In the genomic region with DNA sequence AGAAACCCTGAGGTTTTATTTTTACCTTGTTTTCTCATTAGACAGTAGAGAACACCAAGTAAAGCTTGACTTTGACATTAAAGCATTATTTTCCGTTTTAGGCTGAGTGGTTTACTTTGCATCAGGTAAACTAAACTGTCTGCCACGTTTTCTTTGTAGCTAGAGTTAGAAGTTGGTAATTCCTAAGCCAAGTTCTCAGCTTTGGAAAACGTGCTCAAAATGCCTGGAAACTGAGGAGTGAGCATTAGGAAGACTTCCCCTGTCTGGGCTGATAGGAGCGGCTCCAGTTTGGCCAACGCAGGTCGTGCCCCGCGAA, we compare ENCODE assay signal across 9 cellular contexts. TPM values are rescaled to one million over a fixed set of nuclear protein-coding genes. Genes with fewer than 3 reads are reported as not detected.
DNase-seq lines count a peak whose midpoint lies in the region; ATAC-seq and TF ChIP-seq lines count a peak whose summit lies in the region.
"Had no signal": no experiment of that assay in that cellular context is flagged by ENCODE, and none has a peak within 500 bp of the region (broad histone marks: within the 10 kb centered on the region; RNA-seq: fewer than 3 reads in every experiment).

No MANE protein-coding gene starts in this region.

- intact Hi-C loops in CD4-positive, alpha-beta memory T cell (cut with micrococcal nuclease): no loop called here

- no peak for TF ChIP-seq CTCF in gastroesophageal sphincter (IDR thresholded peaks at IDR 0.05)
- no peak for TF ChIP-seq CTCF in neural progenitor cell (IDR thresholded peaks at IDR 0.05)

- ATAC-seq in gastroesophageal sphincter (no peak), HG03175 (IDR thresholded peaks at IDR 0.05; ENCODE audit: unreplicated experiment) (no peak), GM21737 (IDR thresholded peaks at IDR 0.05; ENCODE audit: unreplicated experiment) (no peak)

- peaks cover 4 to 11% (median 5%) of the 10 kb centered on the region in 4 donors for H3K4me1 Mint-ChIP-seq in CD4-positive, alpha-beta memory T cell
- H3K4me1 Mint-ChIP-seq in neural progenitor cell: peaks cover 6% of the 10 kb centered on the region

- peaks cover 21% of the 10 kb centered on the region for H3K27me3 ChIP-seq in CD4-positive, alpha-beta memory T cell (ENCODE audit: insufficient read depth, low read length)
- no peaks in the 10 kb centered on the region for H3K27me3 ChIP-seq in gastroesophageal sphincter
- H3K27me3 ChIP-seq in neural progenitor cell: peaks cover 37% of the 10 kb centered on the region

- peaks cover 27 to 37% of the 10 kb centered on the region in 2 donors for H3K27me3 Mint-ChIP-seq in CD4-positive, alpha-beta memory T cell
- H3K27me3 Mint-ChIP-seq in neural progenitor cell (ENCODE audit: insufficient read depth, low read depth): peaks cover 11% of the 10 kb centered on the region

- H3K4me3 ChIP-seq in CD4-positive, alpha-beta memory T cell (ENCODE audit: low read length in 2 of 2): no peak overlapping the region
- peak overlapping the region; percentile 65 for H3K4me3 ChIP-seq in SK-N-MC
- peak overlapping the region; percentile 88 to 93 for H3K4me3 ChIP-seq in gastroesophageal sphincter
- peak overlapping the region; percentile 75 for H3K4me3 ChIP-seq in neural progenitor cell

- peak overlapping the region; percentile 95 for H3K4me2 ChIP-seq in neural progenitor cell

- no peaks in the 10 kb centered on the region for H3K36me3 Mint-ChIP-seq in CD4-positive, alpha-beta memory T cell
- H3K36me3 Mint-ChIP-seq in neural progenitor cell: no peaks in the 10 kb centered on the region

- 2 to 3% methylated on average over 3 to 7 of the region's 8 CpGs for WGBS in gastroesophageal sphincter (ENCODE audit: low coverage in 1 of 2), 2 donors

- POLR2A ChIA-PET in CD4-positive, alpha-beta memory T cell (lab: Charles Lee; ENCODE audit: partially characterized antibody): no interaction called here

- no peaks in the 10 kb centered on the region for H3K36me3 ChIP-seq in CD4-positive, alpha-beta memory T cell (ENCODE audit: insufficient read depth, low read length)
- no peaks in the 10 kb centered on the region for H3K36me3 ChIP-seq in SK-N-MC (ENCODE audit: insufficient read depth, low read length)
- H3K36me3 ChIP-seq in gastroesophageal sphincter: no peaks in the 10 kb centered on the region
- H3K36me3 ChIP-seq in neural progenitor cell: no peaks in the 10 kb centered on the region

- H3K4me1 ChIP-seq in CD4-positive, alpha-beta memory T cell (ENCODE audit: insufficient read depth, low read length): peaks cover 5% of the 10 kb centered on the region
- H3K4me1 ChIP-seq in gastroesophageal sphincter (peaks cover 8 to 38% (median 9%) of the 10 kb centered on the region in 3 donors), neural progenitor cell (peaks cover 6% of the 10 kb centered on the region)

- TF ChIP-seq EP300 in gastroesophageal sphincter (IDR thresholded peaks at IDR 0.05): no peak

- H3K27ac Mint-ChIP-seq in CD4-positive, alpha-beta memory T cell: no peak overlapping the region
- H3K27ac Mint-ChIP-seq in neural progenitor cell: no peak overlapping the region

- H3K79me2 ChIP-seq in neural progenitor cell (ENCODE audit: low read depth): no peaks in the 10 kb centered on the region

- no peak for DNase-seq in CD4-positive, alpha-beta memory T cell
- DNase-seq in SK-N-MC (ENCODE audit: low read depth, low spot score) (no peak), neural progenitor cell (ENCODE audit: low spot score) (no peak), D341Med (ENCODE audit: low spot score) (no peak), CD1c-positive myeloid dendritic cell (ENCODE audit: extremely low spot score) (no peak)
- DNase-seq: NCI-H2081 treated with DMSO at 0.1 percent for 48 hours had no signal

- no peaks in the 10 kb centered on the region for H4K20me1 ChIP-seq in neural progenitor cell (ENCODE audit: low read depth)

- H3K9ac ChIP-seq in SK-N-MC (ENCODE audit: insufficient read length): no peak overlapping the region
- H3K9ac ChIP-seq in neural progenitor cell: no peak overlapping the region

- H3K4me3 Mint-ChIP-seq in CD4-positive, alpha-beta memory T cell: peak overlapping the region in 6 of 8 donors; percentile 22 to 74 (median 59)
- peak overlapping the region; percentile 89 for H3K4me3 Mint-ChIP-seq in neural progenitor cell

- TF ChIP-seq POLR2A in gastroesophageal sphincter (IDR thresholded peaks at IDR 0.05): no peak

- no peaks in the 10 kb centered on the region for H3K9me3 Mint-ChIP-seq in CD4-positive, alpha-beta memory T cell
- H3K9me3 Mint-ChIP-seq in neural progenitor cell: no peaks in the 10 kb centered on the region

- H3K27ac ChIP-seq in CD4-positive, alpha-beta memory T cell (ENCODE audit: low read depth, low read length): no peak overlapping the region
- H3K27ac ChIP-seq in SK-N-MC (no peak overlapping the region), gastroesophageal sphincter (peak overlapping the region; percentile 91 to 100 (median 98)), neural progenitor cell (no peak overlapping the region)

- H3F3A ChIP-seq in neural progenitor cell (ENCODE audit: low read depth): peaks cover 23% of the 10 kb centered on the region

- peak overlapping the region; percentile 97 for H2AFZ ChIP-seq in neural progenitor cell (replicated peaks)

- no peaks in the 10 kb centered on the region for H3K9me3 ChIP-seq in CD4-positive, alpha-beta memory T cell (ENCODE audit: control insufficient read depth in 1 of 2, low read length in 2 of 2)
- H3K9me3 ChIP-seq in SK-N-MC (ENCODE audit: low read depth, low read length): no peaks in the 10 kb centered on the region
- H3K9me3 ChIP-seq in gastroesophageal sphincter: no peaks in the 10 kb centered on the region
- no peaks in the 10 kb centered on the region for H3K9me3 ChIP-seq in neural progenitor cell (ENCODE audit: low read depth)

- CTCF ChIA-PET in CD4-positive, alpha-beta memory T cell (lab: Charles Lee; ENCODE audit: partially characterized antibody): no interaction called here

RNA-seq across cellular contexts. Expression of gene PDLIM3, which starts 0.8 kb away (rescaled TPM):
- total RNA-seq in CD4-positive, alpha-beta memory T cell: not detected
- polyA plus RNA-seq in CD4-positive, alpha-beta memory T cell: not detected
- total RNA-seq in gastroesophageal sphincter (1,000 to 10,000 TPM; 1,505 to 2,123 (median 1,752) TPM), neural progenitor cell (ENCODE audit: low replicate concordance) (1.4 and 5.2 TPM in 2 replicates)

Comparison
In these comparisons a context has a peak if more than half of its experiments do, and no peak if none do; other contexts are left out.
1. H3K27ac ChIP-seq: peak in gastroesophageal sphincter (4 of 4); none in CD4-positive, alpha-beta memory T cell (single experiment), SK-N-MC (single experiment) and neural progenitor cell (single experiment).
2. H3K4me3 ChIP-seq: peak in SK-N-MC (single experiment), gastroesophageal sphincter (2 of 2) and neural progenitor cell (single experiment); none in CD4-positive, alpha-beta memory T cell (0 of 2).
3. RNA of gene PDLIM3, which starts 0.8 kb away (total RNA-seq): 1,505 to 2,123 TPM in gastroesophageal sphincter; 1.4 to 5.2 TPM in neural progenitor cell and not detected in CD4-positive, alpha-beta memory T cell; every median in the first group is over 100 times any median in the second.